ENCODE assay signal across 8 cellular contexts in the genomic region with DNA sequence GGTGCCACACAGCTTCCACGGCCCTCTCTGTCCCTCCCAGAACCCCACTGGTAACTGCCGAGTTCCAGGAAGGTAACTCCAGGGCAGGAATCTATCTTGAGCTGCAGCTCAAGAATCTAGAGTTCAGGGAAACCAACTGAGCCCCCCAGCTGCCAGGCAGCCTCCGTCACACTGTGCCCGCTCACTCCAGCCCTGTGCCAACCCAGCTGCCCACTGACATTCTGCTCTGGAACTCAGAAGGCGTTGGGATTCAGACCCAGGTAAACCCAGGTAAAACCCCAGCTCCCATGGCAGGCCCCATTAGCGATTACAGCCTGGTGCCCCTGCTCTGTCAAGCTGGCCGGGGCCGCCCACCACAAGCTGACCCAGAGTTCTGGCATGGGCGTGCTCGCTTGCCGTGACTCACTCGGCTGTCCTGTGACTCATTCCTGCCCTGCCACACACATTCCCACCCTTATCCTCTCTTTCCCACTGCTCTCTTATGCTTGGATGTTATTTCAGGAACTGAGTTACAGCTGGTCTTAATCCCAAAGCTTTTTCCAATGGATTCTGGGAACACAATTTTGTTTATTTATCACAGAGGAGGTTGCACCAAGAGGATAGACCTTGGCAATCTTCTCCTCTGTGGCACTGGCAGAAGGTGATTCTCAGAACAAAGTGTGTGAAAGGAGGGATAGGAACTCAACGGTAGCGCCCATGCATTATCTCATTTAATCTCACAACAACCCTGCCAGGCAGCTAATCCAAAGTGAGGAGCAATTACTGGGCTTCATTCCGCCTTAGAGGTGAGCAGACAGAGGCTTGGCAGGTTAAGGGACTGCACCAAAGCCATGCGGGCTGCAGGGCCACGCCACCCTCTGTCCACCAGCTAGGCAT. TPM values are rescaled to one million over a fixed set of nuclear protein-coding genes. Genes with fewer than 3 reads are reported as not detected.
DNase-seq lines count a peak whose midpoint lies in the region; ATAC-seq and TF ChIP-seq lines count a peak whose summit lies in the region.

No MANE protein-coding gene starts in this region.

- no peak for TF ChIP-seq CTCF in ascending aorta (IDR thresholded peaks at IDR 0.05)

- no peaks in the 10 kb centered on the region for H3K36me3 ChIP-seq in ascending aorta

- H3K9me3 ChIP-seq in ascending aorta = no peaks in the 10 kb centered on the region

- DNase-seq in H4 (ENCODE audit: low spot score) = peak; percentile 96
- peak; percentile 64 to 94 for DNase-seq in ascending aorta (ENCODE audit: low spot score in 2 of 2)
- DNase-seq in iris pigment epithelial cell (ENCODE audit: low read depth) = peak; percentile 88
- DNase-seq in NK-92 (lab: John Stamatoyannopoulos, UW; ENCODE audit: unreplicated experiment) = no peak
- DNase-seq in SIG-M5 treated with dmso at 0.1 percent for 504 hours (lab: John Stamatoyannopoulos, UW; ENCODE audit: unreplicated experiment) = no peak

- peaks cover 8% of the 10 kb centered on the region for H3K36me3 Mint-ChIP-seq in stimulated activated memory B cell treated with anti-CD40 and anti-IgM and Interleukin-4, amounts not matched to agents 10 μg/mL and 1 μg/mL and 100 μg/mL, for 72 hours

- no peak overlapping the region for H3K4me3 ChIP-seq in ascending aorta

- peaks cover 6 to 24% of the 10 kb centered on the region in 2 donors for H3K4me1 ChIP-seq in ascending aorta

- H3K27me3 Mint-ChIP-seq in stimulated activated memory B cell treated with anti-CD40 and anti-IgM and Interleukin-4, amounts not matched to agents 10 μg/mL and 1 μg/mL and 100 μg/mL, for 72 hours = no peaks in the 10 kb centered on the region

- peak overlapping the region; percentile 78 to 82 for H3K27ac ChIP-seq in ascending aorta

- no peak for ATAC-seq in stimulated activated memory B cell treated with anti-CD40 and anti-IgM and Interleukin-4, amounts not matched to agents 10 μg/mL and 1 μg/mL and 100 μg/mL, for 72 hours
- ATAC-seq in GM21619 (IDR thresholded peaks at IDR 0.05; ENCODE audit: unreplicated experiment) (no peak), HG03196 (IDR thresholded peaks at IDR 0.05; ENCODE audit: unreplicated experiment) (no peak)

- no peaks in the 10 kb centered on the region for H3K9me3 Mint-ChIP-seq in stimulated activated memory B cell treated with anti-CD40 and anti-IgM and Interleukin-4, amounts not matched to agents 10 μg/mL and 1 μg/mL and 100 μg/mL, for 72 hours

- no peaks in the 10 kb centered on the region for H3K27me3 ChIP-seq in ascending aorta

- peaks cover 81% of the 10 kb centered on the region for H3K4me1 Mint-ChIP-seq in stimulated activated memory B cell treated with anti-CD40 and anti-IgM and Interleukin-4, amounts not matched to agents 10 μg/mL and 1 μg/mL and 100 μg/mL, for 72 hours

- intact Hi-C loops in ascending aorta (cut with DNase I) = loop anchor here (2.0 kb wide), 3 partner anchors 24 to 44 kb away; no protein-coding TSS in a partner anchor

- H3K27ac Mint-ChIP-seq in stimulated activated memory B cell treated with anti-CD40 and anti-IgM and Interleukin-4, amounts not matched to agents 10 μg/mL and 1 μg/mL and 100 μg/mL, for 72 hours = peak overlapping the region; percentile 63

- no peak overlapping the region for H3K4me3 Mint-ChIP-seq in stimulated activated memory B cell treated with anti-CD40 and anti-IgM and Interleukin-4, amounts not matched to agents 10 μg/mL and 1 μg/mL and 100 μg/mL, for 72 hours

RNA-seq across cellular contexts. Expression of a gene that starts 33.2 kb away (rescaled TPM):
- total RNA-seq in H4 (2014; rRNA removed; shearing (Covaris generic)) = 0.75 and 1.4 TPM in 2 replicates
- 84.1 TPM for total RNA-seq in ascending aorta

RNA-seq across cellular contexts. Expression of a gene that starts 51.6 kb away (rescaled TPM):
- total RNA-seq in H4 (2014; rRNA removed; shearing (Covaris generic)) = 74.4 and 79.7 TPM in 2 replicates
- 24.6 TPM for total RNA-seq in ascending aorta

Comparison
In these comparisons a context has a peak if more than half of its experiments do, and no peak if none do; other contexts are left out.
1. DNase-seq: peak in H4 (single experiment), ascending aorta (2 of 2) and iris pigment epithelial cell (single experiment); none in NK-92 (single experiment) and SIG-M5 treated with dmso at 0.1 percent for 504 hours (single experiment).
2. RNA of a gene that starts 33.2 kb away (total RNA-seq): 84.1 TPM in ascending aorta (single experiment); 0.75 to 1.4 TPM in H4; every median in the first group is over 10 times any median in the second.